12 cellular contexts compared by ENCODE assay signal in genomic region chr13:48448285-48448962, GRCh38. TPM values are rescaled to one million over a fixed set of nuclear protein-coding genes. Genes with fewer than 3 reads are reported as not detected.
A peak's percentile ranks its signal among the peaks of the same experiment; 100 is the strongest.
DNase-seq lines count a peak whose midpoint lies in the region; ATAC-seq, FAIRE-seq and TF ChIP-seq lines count a peak whose summit lies in the region.
"Had no signal": no experiment of that assay in that cellular context is flagged by ENCODE, and none has a peak within 500 bp of the region (broad histone marks: within the 10 kb centered on the region; RNA-seq: fewer than 3 reads in every experiment).

No MANE protein-coding gene starts in this region.

- WGBS in mesenchymal stem cell, result no CpG with 5 or more reads among the region's 3 CpGs

- no peak for TF ChIP-seq CTCF in activated CD8-positive, alpha-beta T cell treated with anti-CD3 and anti-CD28 coated beads for 36 hours (IDR thresholded peaks at IDR 0.05)
- no peak for TF ChIP-seq CTCF in GM10266 (IDR thresholded peaks at IDR 0.05; ENCODE audit: control insufficient read depth, insufficient read depth, low read depth, missing control alignments)
- no peak for TF ChIP-seq CTCF in D721Med (IDR thresholded peaks at IDR 0.05; ENCODE audit: insufficient read depth, missing control alignments)

- H3K36me3 Mint-ChIP-seq in activated CD8-positive, alpha-beta T cell treated with anti-CD3 and anti-CD28 coated beads for 36 hours (ENCODE audit: low read depth), result peaks cover 27% of the 10 kb centered on the region

- H4K8ac ChIP-seq in mesenchymal stem cell (ENCODE audit: low read length), result no peak overlapping the region

- no peaks in the 10 kb centered on the region for H3K27me3 Mint-ChIP-seq in activated CD8-positive, alpha-beta T cell treated with anti-CD3 and anti-CD28 coated beads for 36 hours
- H3K27me3 Mint-ChIP-seq: activated naive CD8-positive, alpha-beta T cell had no signal

- DNase-seq in EL (peak; percentile 9), mesenchymal stem cell (no peak), GM10266 (ENCODE audit: extremely low spot score) (no peak), RPMI8226 (no peak), D721Med (ENCODE audit: insufficient read length, low spot score) (no peak), NCI-H1105 (lab: John Stamatoyannopoulos, UW) (no peak)
- no peak for DNase-seq in activated CD8-positive, alpha-beta T cell treated with anti-CD3 and anti-CD28 coated beads for 36 hours
- DNase-seq: CD8-positive, alpha-beta memory T cell; dorsolateral prefrontal cortex; SHP77 treated with DMSO at 0.1 percent for 48 hours had no signal

- peak overlapping the region; percentile 68 for H3K27ac ChIP-seq in ACC112 (ENCODE audit: low read depth, low read length)
- H3K27ac ChIP-seq in mesenchymal stem cell (ENCODE audit: low read length, poor library complexity, severe bottlenecking), result peak overlapping the region; percentile 23

- no peak overlapping the region for H2BK15ac ChIP-seq in mesenchymal stem cell (ENCODE audit: low read depth, poor library complexity, severe bottlenecking)

- H3K4ac ChIP-seq in mesenchymal stem cell (ENCODE audit: low read depth in 1 of 2, low read length in 2 of 2), result no peak overlapping the region

- H3K79me2 ChIP-seq in ACC112 (ENCODE audit: control insufficient read depth, insufficient read depth, low read length, unreplicated experiment), result peaks cover 15% of the 10 kb centered on the region

- no peak overlapping the region for H2BK12ac ChIP-seq in mesenchymal stem cell (ENCODE audit: low read length in 2 of 2)

- no peak overlapping the region for H4K91ac ChIP-seq in mesenchymal stem cell (ENCODE audit: low read length)

- H3K27ac Mint-ChIP-seq in activated CD8-positive, alpha-beta T cell treated with anti-CD3 and anti-CD28 coated beads for 36 hours, result peak overlapping the region; percentile 4
- H3K27ac Mint-ChIP-seq: activated naive CD8-positive, alpha-beta T cell had no signal

- peak overlapping the region; percentile 47 for H3K4me3 ChIP-seq in ACC112 (ENCODE audit: low read depth, low read length)
- no peak overlapping the region for H3K4me3 ChIP-seq in mesenchymal stem cell (ENCODE audit: insufficient read depth in 1 of 2, low read depth in 1 of 2, low read length in 2 of 2)

- H3K23ac ChIP-seq in mesenchymal stem cell (ENCODE audit: low read length in 2 of 2), result no peak overlapping the region

- CTCF ChIA-PET in activated CD8-positive, alpha-beta T cell treated with anti-CD3 and anti-CD28 coated beads for 36 hours (lab: Charles Lee), result interaction anchor here (0.9 kb wide), 1 partner anchor 35 kb away, joined by 3 read pairs; the partner anchor contains the start of gene LPAR6

- no peaks in the 10 kb centered on the region for H3K27me3 ChIP-seq in ACC112 (ENCODE audit: insufficient read depth, low read length)
- no peaks in the 10 kb centered on the region for H3K27me3 ChIP-seq in mesenchymal stem cell (ENCODE audit: control insufficient read depth in 1 of 2, insufficient read depth in 1 of 2, low read length in 2 of 2)
- H3K27me3 ChIP-seq: dorsolateral prefrontal cortex had no signal

- ATAC-seq in activated CD8-positive, alpha-beta T cell treated with anti-CD3 and anti-CD28 coated beads for 36 hours, result peak; percentile 34

- no peak overlapping the region for H3K4me2 ChIP-seq in mesenchymal stem cell (ENCODE audit: low read length, poor library complexity, severe bottlenecking)

- peaks cover 18% of the 10 kb centered on the region for H3K9me3 Mint-ChIP-seq in activated CD8-positive, alpha-beta T cell treated with anti-CD3 and anti-CD28 coated beads for 36 hours

- H3K4me3 Mint-ChIP-seq in activated CD8-positive, alpha-beta T cell treated with anti-CD3 and anti-CD28 coated beads for 36 hours, result no peak overlapping the region
- H3K4me3 Mint-ChIP-seq: activated naive CD8-positive, alpha-beta T cell had no signal

- H2BK5ac ChIP-seq in mesenchymal stem cell (ENCODE audit: low read depth, low read length, poor library complexity, severe bottlenecking), result no peak overlapping the region

- H3K36me3 ChIP-seq in ACC112 (ENCODE audit: insufficient read depth, low read length), result peaks cover 14% of the 10 kb centered on the region
- H3K36me3 ChIP-seq in mesenchymal stem cell (ENCODE audit: control insufficient read depth in 1 of 2, insufficient read depth in 2 of 2, low read depth in 1 of 2, low read length in 2 of 2), result peaks cover 0 to 7% of the 10 kb centered on the region in 2 experiments

- POLR2A ChIA-PET in activated CD8-positive, alpha-beta T cell treated with anti-CD3 and anti-CD28 coated beads for 36 hours (lab: Charles Lee), result no interaction called here

- H3K14ac ChIP-seq in mesenchymal stem cell (ENCODE audit: low read length in 2 of 2), result no peak overlapping the region

- H2AFZ ChIP-seq in ACC112 (ENCODE audit: low read length, unreplicated experiment), result no peak overlapping the region
- H2AFZ ChIP-seq in mesenchymal stem cell (ENCODE audit: low read depth, low read length), result no peak overlapping the region

- intact Hi-C loops in activated CD8-positive, alpha-beta T cell treated with anti-CD3 and anti-CD28 coated beads for 36 hours (cut with micrococcal nuclease), result no loop called here

- H3K4me1 ChIP-seq in ACC112 (ENCODE audit: control insufficient read depth, insufficient read depth, low read length, unreplicated experiment), result peaks cover 32% of the 10 kb centered on the region
- no peaks in the 10 kb centered on the region for H3K4me1 ChIP-seq in mesenchymal stem cell (ENCODE audit: control insufficient read depth, insufficient read depth, low read depth, low read length)

- peaks cover 9% of the 10 kb centered on the region for H3K79me1 ChIP-seq in mesenchymal stem cell (replicated peaks; ENCODE audit: low read length, poor library complexity, severe bottlenecking)

- H3K18ac ChIP-seq in mesenchymal stem cell (ENCODE audit: low read depth in 1 of 2, low read length in 2 of 2), result no peak overlapping the region

- H3K9me3 ChIP-seq in mesenchymal stem cell (ENCODE audit: control insufficient read depth, low read length), result peaks cover 15% of the 10 kb centered on the region

- FAIRE-seq in D721Med (lab: Jason Lieb, UNC), result no peak

- peak overlapping the region; percentile 55 for H3K9ac ChIP-seq in mesenchymal stem cell (ENCODE audit: low read length)

- no peak overlapping the region for H2BK120ac ChIP-seq in mesenchymal stem cell (ENCODE audit: low read depth, low read length)

- peaks cover 26% of the 10 kb centered on the region for H3K4me1 Mint-ChIP-seq in activated CD8-positive, alpha-beta T cell treated with anti-CD3 and anti-CD28 coated beads for 36 hours (ENCODE audit: low read depth)

- H2AK5ac ChIP-seq in mesenchymal stem cell (ENCODE audit: low read length, severe bottlenecking), result no peak overlapping the region

RNA-seq across cellular contexts. Expression of gene LPAR6, which starts 35.5 kb away (rescaled TPM):
- total RNA-seq in activated CD8-positive, alpha-beta T cell treated with anti-CD3 and anti-CD28 coated beads for 36 hours, result 1 to 10 TPM; 5.2 to 6.4 TPM
- 7.6 TPM for polyA plus RNA-seq in mesenchymal stem cell (2013, experiment 1 of 2)
- polyA plus RNA-seq in mesenchymal stem cell (2013, experiment 2 of 2), result 7.1 TPM
